ENCODE assay signal across 12 cellular contexts in the genomic region with DNA sequence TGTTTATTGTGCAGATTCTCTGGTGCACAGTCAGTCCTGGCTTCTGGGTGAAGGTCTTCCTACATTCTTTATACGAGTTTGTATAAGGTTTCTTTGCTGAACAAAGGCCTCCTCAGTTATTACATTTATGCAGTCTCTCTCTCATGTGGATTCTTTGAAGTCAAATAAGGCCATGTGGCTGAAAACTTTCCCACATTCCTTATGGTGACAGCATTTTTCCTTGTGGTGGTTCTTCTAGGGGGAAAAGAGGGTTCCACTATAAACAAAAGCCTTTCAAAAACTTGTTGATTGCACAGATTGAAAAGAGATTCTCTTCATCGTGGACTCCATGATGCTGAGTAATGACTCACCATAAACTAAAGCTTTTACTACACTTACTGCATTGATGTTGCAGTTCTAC. TPM values are rescaled to one million over a fixed set of nuclear protein-coding genes. Genes with fewer than 3 reads are reported as not detected.
DNase-seq lines count a peak whose midpoint lies in the region; FAIRE-seq and TF ChIP-seq lines count a peak whose summit lies in the region.
"Had no signal": no experiment of that assay in that cellular context is flagged by ENCODE, and none has a peak within 500 bp of the region (broad histone marks: within the 10 kb centered on the region; RNA-seq: fewer than 3 reads in every experiment).

No MANE protein-coding gene starts in this region.

- H3K27me3 Mint-ChIP-seq in activated naive CD4-positive, alpha-beta T cell treated with anti-CD3 and anti-CD28 coated beads for 36 hours (ENCODE audit: low read depth), result no peaks in the 10 kb centered on the region

- H3K4me1 Mint-ChIP-seq in activated naive CD4-positive, alpha-beta T cell treated with anti-CD3 and anti-CD28 coated beads for 36 hours (ENCODE audit: low read depth), result peaks cover 17% of the 10 kb centered on the region

- TF ChIP-seq CTCF in GM10266 (IDR thresholded peaks at IDR 0.05; ENCODE audit: control insufficient read depth, insufficient read depth, low read depth, missing control alignments), result no peak

- intact Hi-C loops in activated naive CD4-positive, alpha-beta T cell treated with anti-CD3 and anti-CD28 coated beads for 36 hours (cut with micrococcal nuclease), result no loop called here

- FAIRE-seq in GM12892 (lab: Jason Lieb, UNC), result no peak

- H3K9me3 Mint-ChIP-seq in activated naive CD4-positive, alpha-beta T cell treated with anti-CD3 and anti-CD28 coated beads for 36 hours, result no peaks in the 10 kb centered on the region

- H3K36me3 Mint-ChIP-seq in activated naive CD4-positive, alpha-beta T cell treated with anti-CD3 and anti-CD28 coated beads for 36 hours (ENCODE audit: low read depth), result peaks cover 50% of the 10 kb centered on the region

- POLR2A ChIA-PET in HEK293T (lab: Yijun Ruan, JAX), result no interaction called here

- no peak for TF ChIP-seq POLR2A in GM12892 (IDR thresholded peaks at IDR 0.05; ENCODE audit: low read depth, low read length)

- DNase-seq in HEK293T (ENCODE audit: extremely low spot score), result no peak
- DNase-seq in RPMI7951 (ENCODE audit: low read depth), result peak; percentile 50
- DNase-seq in astrocyte of the hippocampus (ENCODE audit: low read depth, low spot score), result peak; percentile 50
- no peak for DNase-seq in iPS-NIHi11 (ENCODE audit: low spot score)
- no peak for DNase-seq in GM12892 (ENCODE audit: insufficient read length)
- no peak for DNase-seq in activated naive CD4-positive, alpha-beta T cell treated with anti-CD3 and anti-CD28 coated beads for 36 hours
- DNase-seq in GM10266 (ENCODE audit: extremely low spot score), result no peak
- DNase-seq: AML-193, Calu3, DMS 273 treated with DMSO at 0.1 percent for 48 hours, HCEC 1CT, KBM-7 had no signal

- H3K4me3 Mint-ChIP-seq in activated naive CD4-positive, alpha-beta T cell treated with anti-CD3 and anti-CD28 coated beads for 36 hours, result no peak overlapping the region

- CTCF ChIA-PET in HEK293T (lab: Yijun Ruan, JAX), result no interaction called here
- CTCF ChIA-PET in activated naive CD4-positive, alpha-beta T cell treated with anti-CD3 and anti-CD28 coated beads for 36 hours (lab: Charles Lee), result no interaction called here

- no peak overlapping the region for H3K27ac Mint-ChIP-seq in activated naive CD4-positive, alpha-beta T cell treated with anti-CD3 and anti-CD28 coated beads for 36 hours

TF ChIP-seq in HEK293T, 16 proteins besides CTCF, POLR2A, EP300 and RAD21:
- TF ChIP-seq FOXA1 (IDR thresholded peaks at IDR 0.05) (no peak), CTBP1 (IDR thresholded peaks at IDR 0.05; ENCODE audit: borderline replicate concordance) (no peak), L3MBTL2 (conservative IDR thresholded peaks at IDR 0.05) (peak; percentile 27; the same call in 1 of the 2 replicates), NFRKB (IDR thresholded peaks at IDR 0.05) (no peak), ARNT (IDR thresholded peaks at IDR 0.05) (no peak)

RNA-seq across cellular contexts. Expression of gene ZSCAN12, which starts 19.2 kb away (rescaled TPM):
- total RNA-seq in RPMI7951 (2014; rRNA removed; shearing (Covaris generic)), result 4.6 and 5.3 TPM in 2 replicates
- 5.4 TPM for polyA plus RNA-seq in GM12892 (2012; ENCODE audit: missing spikeins)
- 1 to 10 TPM; 4.4 to 4.7 TPM for total RNA-seq in activated naive CD4-positive, alpha-beta T cell treated with anti-CD3 and anti-CD28 coated beads for 36 hours

RNA-seq across cellular contexts. Expression of gene ZKSCAN3, which starts 30.6 kb away (rescaled TPM):
- 3.9 and 4.3 TPM in 2 replicates for total RNA-seq in RPMI7951 (2014; rRNA removed; shearing (Covaris generic))
- 3.2 TPM for polyA plus RNA-seq in GM12892 (2012; ENCODE audit: missing spikeins)
- 1 to 10 TPM; 1.3 TPM for total RNA-seq in activated naive CD4-positive, alpha-beta T cell treated with anti-CD3 and anti-CD28 coated beads for 36 hours

RNA-seq across cellular contexts. Expression of gene ZSCAN31, which starts 44.4 kb away (rescaled TPM):
- 1.6 and 3.8 TPM in 2 replicates for total RNA-seq in RPMI7951 (2014; rRNA removed; shearing (Covaris generic))
- 1.6 TPM for polyA plus RNA-seq in GM12892 (2012; ENCODE audit: missing spikeins)
- total RNA-seq in activated naive CD4-positive, alpha-beta T cell treated with anti-CD3 and anti-CD28 coated beads for 36 hours, result under 1 TPM; 0.62 to 0.89 TPM

Comparison
In these comparisons a context has a peak if more than half of its experiments do, and no peak if none do; other contexts are left out.
1. DNase-seq: peak in RPMI7951 (single experiment) and astrocyte of the hippocampus (single experiment); none in HEK293T (single experiment), iPS-NIHi11 (single experiment), GM12892 (single experiment), activated naive CD4-positive, alpha-beta T cell treated with anti-CD3 and anti-CD28 coated beads for 36 hours (single experiment) and GM10266 (single experiment).